20 cellular contexts compared by ENCODE assay signal in the genomic region with DNA sequence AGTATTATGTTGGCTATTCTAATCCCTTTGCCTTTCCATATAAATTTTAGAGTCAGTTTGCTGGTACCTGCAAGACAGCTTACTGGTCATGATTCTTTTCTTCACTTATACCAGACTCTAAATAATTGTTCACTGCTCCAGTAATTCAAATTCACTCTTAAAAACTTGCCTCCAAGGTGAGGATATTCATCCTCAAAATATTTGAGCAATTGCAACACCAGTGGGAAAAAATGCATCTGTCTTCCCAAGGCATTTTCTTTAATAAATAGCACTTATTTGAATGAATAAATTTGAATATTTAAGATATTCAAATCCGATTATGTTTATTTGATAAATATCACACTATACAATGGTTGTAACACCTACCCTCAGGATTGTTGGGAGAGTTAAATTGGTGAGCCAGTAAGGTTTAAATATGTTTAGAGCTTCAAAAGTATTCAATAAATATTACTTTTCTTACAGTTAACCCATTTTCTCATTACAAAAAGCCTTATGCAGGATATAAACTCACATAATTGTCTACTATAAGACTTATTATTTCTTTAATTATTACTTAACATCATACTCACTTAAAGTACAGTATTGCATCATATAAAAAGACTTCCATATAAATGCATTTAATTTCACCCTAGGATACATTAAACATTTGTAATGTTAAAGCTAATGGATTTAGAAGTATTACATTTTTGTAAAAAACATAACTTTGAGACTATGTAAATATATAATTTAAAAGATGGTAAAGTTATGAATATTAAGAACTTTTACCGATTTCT.
DNase-seq lines count a peak whose midpoint lies in the region; ATAC-seq, FAIRE-seq and TF ChIP-seq lines count a peak whose summit lies in the region.
"Had no signal": no experiment of that assay in that cellular context is flagged by ENCODE, and none has a peak within 500 bp of the region (broad histone marks: within the 10 kb centered on the region; RNA-seq: fewer than 3 reads in every experiment).

No MANE protein-coding gene starts in this region.

- no peaks in the 10 kb centered on the region for H3K79me2 ChIP-seq in K562 (ENCODE audit: control insufficient read depth, insufficient read depth, low read length)

- H4K20me1 ChIP-seq in K562 (replicated peaks; ENCODE audit: control insufficient read depth, insufficient read depth, low read length) = no peaks in the 10 kb centered on the region
- H4K20me1 ChIP-seq: BLaER1 treated with 17β-estradiol and CSF1 and Interleukin-3, amounts not matched to agents 10 nM and 100 nM had no signal

- FAIRE-seq in K562 (lab: Jason Lieb, UNC) (no peak), pancreas (lab: Jason Lieb, UNC) (peak; percentile 70), urothelium cell line (lab: Jason Lieb, UNC) (no peak)
- FAIRE-seq: A549, G401.6, GM12891, GM19239, H1 had no signal

- BruUV-seq in K562 (replicated peaks; lab: Mats Ljungman, UMichigan) = no TSS peak

- POLR2A ChIA-PET in BJ (lab: Charles Lee) = no interaction called here
- POLR2A ChIA-PET in K562 (lab: Yijun Ruan, JAX) = no interaction called here

- no peaks in the 10 kb centered on the region for H3K9me1 ChIP-seq in K562 (ENCODE audit: control insufficient read depth, insufficient read depth, low read length)

- H3K27me3 ChIP-seq in BJ (ENCODE audit: control insufficient read depth, insufficient read depth, low read length) = no peaks in the 10 kb centered on the region
- H3K27me3 ChIP-seq in K562 (ENCODE audit: control insufficient read depth in 2 of 2, insufficient read depth in 2 of 2, low read length in 2 of 2) = no peaks in the 10 kb centered on the region
- peaks cover 0 to 3% (median 0%) of the 10 kb centered on the region in 4 donors for H3K27me3 ChIP-seq in pancreas
- H3K27me3 ChIP-seq: BLaER1 treated with 17β-estradiol and CSF1 and Interleukin-3, amounts not matched to agents 10 nM and 100 nM had no signal

- no peak for TF ChIP-seq POLR2A in K562 (conservative IDR thresholded peaks at IDR 0.05)

- H3K4me2 ChIP-seq in K562 (ENCODE audit: insufficient read depth, low read length) = no peak overlapping the region
- H3K4me2 ChIP-seq: A549; BLaER1 treated with 17β-estradiol and CSF1 and Interleukin-3, amounts not matched to agents 10 nM and 100 nM had no signal

- CTCF ChIA-PET in BJ (lab: Yijun Ruan, JAX) (no interaction called here), K562 (lab: Yijun Ruan, JAX; ENCODE audit: low intra/inter-chr PET ratio) (no interaction called here)

- TF ChIP-seq CTCF in BJ (IDR thresholded peaks at IDR 0.05; ENCODE audit: insufficient read depth, low read depth, low read length) = no peak
- TF ChIP-seq CTCF in K562 (IDR thresholded peaks at IDR 0.05 in 2 of 3, conservative IDR thresholded peaks at IDR 0.05 in 1 of 3; ENCODE audit: insufficient read depth in 2 of 3, low read depth in 1 of 3, low read length in 3 of 3) = no peak
- no peak for TF ChIP-seq CTCF in pancreas (IDR thresholded peaks at IDR 0.05)

- intact Hi-C loops in K562 (cut with micrococcal nuclease) = no loop called here
- intact Hi-C loops in pancreas (cut with DNase I) = no loop called here

- H3K36me3 ChIP-seq in BJ (ENCODE audit: control insufficient read depth, insufficient read depth, low read length) (no peaks in the 10 kb centered on the region), K562 (ENCODE audit: control insufficient read depth, insufficient read depth, low read length) (no peaks in the 10 kb centered on the region), pancreas (no peaks in the 10 kb centered on the region)
- H3K36me3 ChIP-seq: BLaER1 treated with 17β-estradiol and CSF1 and Interleukin-3, amounts not matched to agents 10 nM and 100 nM had no signal

- H3K9me3 ChIP-seq in K562 (replicated peaks; ENCODE audit: control insufficient read depth, insufficient read depth, low read depth, low read length) (no peaks in the 10 kb centered on the region), pancreas (no peaks in the 10 kb centered on the region)
- H3K9me3 ChIP-seq: A549 had no signal

- H3K27ac ChIP-seq in K562 (ENCODE audit: extremely low read depth, low read depth, low read length) (no peak overlapping the region), pancreas (no peak overlapping the region)
- H3K27ac ChIP-seq: A549; BLaER1 treated with 17β-estradiol and CSF1 and Interleukin-3, amounts not matched to agents 10 nM and 100 nM had no signal

- peak; percentile 8 for DNase-seq in BJ (ENCODE audit: low read depth)
- DNase-seq in LHCN-M2 (ENCODE audit: low read depth) = peak; percentile 6
- no peak for DNase-seq in K562 (ENCODE audit: extremely low read depth in 1 of 4, low spot score in 3 of 4)
- DNase-seq in pancreas = no peak
- DNase-seq in urothelium cell line (ENCODE audit: low spot score) = no peak
- no peak for DNase-seq in OCI-M2 (lab: John Stamatoyannopoulos, UW; ENCODE audit: unreplicated experiment)
- DNase-seq in T-helper 9 cell = no peak
- DNase-seq: Calu3; CD8-positive, alpha-beta T cell; DMS53; DND-41; H9; Karpas-422 had no signal

- no peak for TF ChIP-seq EP300 in K562 (IDR thresholded peaks at IDR 0.05; ENCODE audit: low read length)

- TF ChIP-seq RAD21 in K562 (CRISPR knock-in tag; conservative IDR thresholded peaks at IDR 0.05 in 1 of 2, IDR thresholded peaks at IDR 0.05 in 1 of 2) = no peak

- H3K9ac ChIP-seq in K562 (ENCODE audit: insufficient read depth in 1 of 2, low read depth in 2 of 2, low read length in 2 of 2) = no peak overlapping the region
- H3K9ac ChIP-seq: BLaER1 treated with 17β-estradiol and CSF1 and Interleukin-3, amounts not matched to agents 10 nM and 100 nM had no signal

- H2AFZ ChIP-seq in K562 (ENCODE audit: low read depth, low read length) = no peak overlapping the region

- H3K4me3 ChIP-seq in BJ (ENCODE audit: low read depth, low read length) = no peak overlapping the region
- no peak overlapping the region for H3K4me3 ChIP-seq in K562
- H3K4me3 ChIP-seq in pancreas = no peak overlapping the region
- H3K4me3 ChIP-seq: A549; BLaER1 treated with 17β-estradiol and CSF1 and Interleukin-3, amounts not matched to agents 10 nM and 100 nM had no signal

- H3K4me1 ChIP-seq in K562 (replicated peaks in 1 of 2; ENCODE audit: control insufficient read depth in 2 of 2, insufficient read depth in 2 of 2, low read length in 2 of 2) (no peaks in the 10 kb centered on the region), pancreas (no peaks in the 10 kb centered on the region)
- H3K4me1 ChIP-seq: A549; BLaER1 treated with 17β-estradiol and CSF1 and Interleukin-3, amounts not matched to agents 10 nM and 100 nM had no signal

- ATAC-seq in K562 (no peak), pancreas (no peak), HG03095 (IDR thresholded peaks at IDR 0.05; ENCODE audit: unreplicated experiment) (no peak)
- ATAC-seq: A549; CD8-positive, alpha-beta T cell had no signal

- WGBS in K562 (ENCODE audit: insufficient coverage, low coverage, missing lambda C conversion rate) = 17% methylated on average over 2 of the region's 2 CpGs
- 67 to 71% methylated on average over 2 of the region's 2 CpGs for WGBS in pancreas, 2 donors

- in situ Hi-C loops in K562 (cut with MboI) = no loop called here

TF ChIP-seq in K562, 482 proteins besides CTCF, POLR2A, EP300 and RAD21 (continues in another document):
- TF ChIP-seq PHF8 (IDR thresholded peaks at IDR 0.05; ENCODE audit: borderline replicate concordance, low read length) = no peak
- no peak for TF ChIP-seq CEBPG (CRISPR knock-in tag; IDR thresholded peaks at IDR 0.05)
- TF ChIP-seq CEBPG (tag; conservative IDR thresholded peaks at IDR 0.05 in 1 of 2, IDR thresholded peaks at IDR 0.05 in 1 of 2) = peak; percentile 54 to 91
- TF ChIP-seq, protein P1, sequence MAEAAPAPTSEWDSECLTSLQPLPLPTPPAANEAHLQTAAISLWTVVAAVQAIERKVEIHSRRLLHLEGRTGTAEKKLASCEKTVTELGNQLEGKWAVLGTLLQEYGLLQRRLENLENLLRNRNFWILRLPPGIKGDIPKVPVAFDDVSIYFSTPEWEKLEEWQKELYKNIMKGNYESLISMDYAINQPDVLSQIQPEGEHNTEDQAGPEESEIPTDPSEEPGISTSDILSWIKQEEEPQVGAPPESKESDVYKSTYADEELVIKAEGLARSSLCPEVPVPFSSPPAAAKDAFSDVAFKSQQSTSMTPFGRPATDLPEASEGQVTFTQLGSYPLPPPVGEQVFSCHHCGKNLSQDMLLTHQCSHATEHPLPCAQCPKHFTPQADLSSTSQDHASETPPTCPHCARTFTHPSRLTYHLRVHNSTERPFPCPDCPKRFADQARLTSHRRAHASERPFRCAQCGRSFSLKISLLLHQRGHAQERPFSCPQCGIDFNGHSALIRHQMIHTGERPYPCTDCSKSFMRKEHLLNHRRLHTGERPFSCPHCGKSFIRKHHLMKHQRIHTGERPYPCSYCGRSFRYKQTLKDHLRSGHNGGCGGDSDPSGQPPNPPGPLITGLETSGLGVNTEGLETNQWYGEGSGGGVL (CRISPR knock-in tag; IDR thresholded peaks at IDR 0.05) = no peak
- no peak for TF ChIP-seq ZNF23 (CRISPR knock-in tag; IDR thresholded peaks at IDR 0.05)
- no peak for TF ChIP-seq SMARCA4 (IDR thresholded peaks at IDR 0.05)
- TF ChIP-seq ZSCAN32 (CRISPR knock-in tag; IDR thresholded peaks at IDR 0.05) = 0 out of 2 replicates have a peak, but pooled peaks have one; percentile 27
- peak; percentile 70 for TF ChIP-seq CEBPB (tag; IDR thresholded peaks at IDR 0.05)
- TF ChIP-seq, protein P2, sequence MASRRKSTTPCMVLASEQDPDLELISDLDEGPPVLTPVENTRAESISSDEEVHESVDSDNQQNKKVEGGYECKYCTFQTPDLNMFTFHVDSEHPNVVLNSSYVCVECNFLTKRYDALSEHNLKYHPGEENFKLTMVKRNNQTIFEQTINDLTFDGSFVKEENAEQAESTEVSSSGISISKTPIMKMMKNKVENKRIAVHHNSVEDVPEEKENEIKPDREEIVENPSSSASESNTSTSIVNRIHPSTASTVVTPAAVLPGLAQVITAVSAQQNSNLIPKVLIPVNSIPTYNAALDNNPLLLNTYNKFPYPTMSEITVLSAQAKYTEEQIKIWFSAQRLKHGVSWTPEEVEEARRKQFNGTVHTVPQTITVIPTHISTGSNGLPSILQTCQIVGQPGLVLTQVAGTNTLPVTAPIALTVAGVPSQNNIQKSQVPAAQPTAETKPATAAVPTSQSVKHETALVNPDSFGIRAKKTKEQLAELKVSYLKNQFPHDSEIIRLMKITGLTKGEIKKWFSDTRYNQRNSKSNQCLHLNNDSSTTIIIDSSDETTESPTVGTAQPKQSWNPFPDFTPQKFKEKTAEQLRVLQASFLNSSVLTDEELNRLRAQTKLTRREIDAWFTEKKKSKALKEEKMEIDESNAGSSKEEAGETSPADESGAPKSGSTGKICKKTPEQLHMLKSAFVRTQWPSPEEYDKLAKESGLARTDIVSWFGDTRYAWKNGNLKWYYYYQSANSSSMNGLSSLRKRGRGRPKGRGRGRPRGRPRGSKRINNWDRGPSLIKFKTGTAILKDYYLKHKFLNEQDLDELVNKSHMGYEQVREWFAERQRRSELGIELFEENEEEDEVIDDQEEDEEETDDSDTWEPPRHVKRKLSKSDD (conservative IDR thresholded peaks at IDR 0.05; ENCODE audit: low read length) = no peak
- TF ChIP-seq KLF13 (tag; IDR thresholded peaks at IDR 0.05; ENCODE audit: borderline replicate concordance, low read depth) = no peak

Comparison
In these comparisons a context has a peak if more than half of its experiments do, and no peak if none do; other contexts are left out.
1. DNase-seq: peak in BJ (single experiment) and LHCN-M2 (single experiment); none in K562 (0 of 4), pancreas (0 of 6), urothelium cell line (single experiment), OCI-M2 (single experiment) and T-helper 9 cell (single experiment).